1 cellular context compared by ENCODE assay signal in the genomic region with DNA sequence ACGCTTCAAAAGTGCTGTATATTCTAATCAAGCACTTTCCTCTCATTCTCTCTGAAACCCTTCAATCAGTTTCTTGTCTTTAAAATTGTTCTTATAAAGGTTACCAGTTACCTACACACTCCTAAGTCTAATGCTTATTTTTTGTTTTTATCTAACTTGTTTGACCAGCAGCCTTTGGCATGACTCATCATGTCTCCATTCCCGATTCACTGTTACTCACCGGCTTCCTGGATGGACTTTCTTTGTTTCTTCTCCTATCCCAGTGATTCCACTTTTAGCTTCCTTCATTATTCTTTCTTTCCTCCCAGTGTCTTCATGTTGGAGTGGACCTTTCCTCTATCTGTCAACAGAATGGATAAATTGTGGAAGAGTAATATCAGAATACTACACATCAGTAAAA.
TF ChIP-seq lines count a peak whose summit lies in the region.

No MANE protein-coding gene starts in this region.

TF ChIP-seq in K562, 482 proteins besides CTCF, POLR2A, EP300 and RAD21 (continued from another document):
- TF ChIP-seq ZNF79 (CRISPR knock-in tag; IDR thresholded peaks at IDR 0.05; ENCODE audit: low read depth), result no peak
- TF ChIP-seq YBX1 (IDR thresholded peaks at IDR 0.05), result no peak
- peak; percentile 27; the same call in 1 of the 2 replicates for TF ChIP-seq ZNF316 (IDR thresholded peaks at IDR 0.05)
- TF ChIP-seq ZNF24 (IDR thresholded peaks at IDR 0.05), result no peak
- no peak for TF ChIP-seq ARNT (IDR thresholded peaks at IDR 0.05)
- no peak for TF ChIP-seq EWSR1 (IDR thresholded peaks at IDR 0.05; ENCODE audit: borderline replicate concordance, low read depth, partially characterized antibody)
- TF ChIP-seq ZBTB17 (CRISPR knock-in tag; IDR thresholded peaks at IDR 0.05), result no peak
- TF ChIP-seq, protein P1, sequence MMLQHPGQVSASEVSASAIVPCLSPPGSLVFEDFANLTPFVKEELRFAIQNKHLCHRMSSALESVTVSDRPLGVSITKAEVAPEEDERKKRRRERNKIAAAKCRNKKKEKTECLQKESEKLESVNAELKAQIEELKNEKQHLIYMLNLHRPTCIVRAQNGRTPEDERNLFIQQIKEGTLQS (IDR thresholded peaks at IDR 0.05), result peak; percentile 71
- TF ChIP-seq, protein P1 (CRISPR knock-in tag; conservative IDR thresholded peaks at IDR 0.05), result no peak
- no peak for TF ChIP-seq ETV1 (tag; conservative IDR thresholded peaks at IDR 0.05; ENCODE audit: low read depth)
- TF ChIP-seq ZNF3 (CRISPR knock-in tag; IDR thresholded peaks at IDR 0.05), result no peak
- no peak for TF ChIP-seq TRIM28 (IDR thresholded peaks at IDR 0.05)
- TF ChIP-seq RFX1 (IDR thresholded peaks at IDR 0.05), result no peak
- TF ChIP-seq FOSL1 (tag; conservative IDR thresholded peaks at IDR 0.05), result 0 out of 2 replicates have a peak, but pooled peaks have one; percentile 18
- no peak for TF ChIP-seq FOXK2 (conservative IDR thresholded peaks at IDR 0.05 in 1 of 2, IDR thresholded peaks at IDR 0.05 in 1 of 2; ENCODE audit: low read depth in 2 of 2)
- TF ChIP-seq SETDB1 (IDR thresholded peaks at IDR 0.05; ENCODE audit: low read length), result no peak
- no peak for TF ChIP-seq HNRNPH1 (optimal IDR thresholded peaks at IDR 0.05; ENCODE audit: low read depth, low read length)
- TF ChIP-seq PTRF (tag; IDR thresholded peaks at IDR 0.05), result no peak
- TF ChIP-seq, protein P2, sequence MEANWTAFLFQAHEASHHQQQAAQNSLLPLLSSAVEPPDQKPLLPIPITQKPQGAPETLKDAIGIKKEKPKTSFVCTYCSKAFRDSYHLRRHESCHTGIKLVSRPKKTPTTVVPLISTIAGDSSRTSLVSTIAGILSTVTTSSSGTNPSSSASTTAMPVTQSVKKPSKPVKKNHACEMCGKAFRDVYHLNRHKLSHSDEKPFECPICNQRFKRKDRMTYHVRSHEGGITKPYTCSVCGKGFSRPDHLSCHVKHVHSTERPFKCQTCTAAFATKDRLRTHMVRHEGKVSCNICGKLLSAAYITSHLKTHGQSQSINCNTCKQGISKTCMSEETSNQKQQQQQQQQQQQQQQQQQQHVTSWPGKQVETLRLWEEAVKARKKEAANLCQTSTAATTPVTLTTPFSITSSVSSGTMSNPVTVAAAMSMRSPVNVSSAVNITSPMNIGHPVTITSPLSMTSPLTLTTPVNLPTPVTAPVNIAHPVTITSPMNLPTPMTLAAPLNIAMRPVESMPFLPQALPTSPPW (CRISPR knock-in tag; IDR thresholded peaks at IDR 0.05), result no peak
- TF ChIP-seq NFE2 (IDR thresholded peaks at IDR 0.05; ENCODE audit: low read depth), result 0 out of 2 replicates have a peak, but pooled peaks have one; percentile 20
- TF ChIP-seq HMG20B (CRISPR knock-in tag; IDR thresholded peaks at IDR 0.05), result no peak
- TF ChIP-seq XRCC4 (IDR thresholded peaks at IDR 0.05; ENCODE audit: extremely low read depth, insufficient read depth, insufficient read length), result no peak
- no peak for TF ChIP-seq GTF2F1 (IDR thresholded peaks at IDR 0.05; ENCODE audit: low read depth, low read length)
- TF ChIP-seq SRSF7 (optimal IDR thresholded peaks at IDR 0.05; ENCODE audit: low read depth, low read length), result no peak
- TF ChIP-seq ZNF436 (CRISPR knock-in tag; IDR thresholded peaks at IDR 0.05), result no peak
- no peak for TF ChIP-seq JUN (IDR thresholded peaks at IDR 0.05; ENCODE audit: borderline replicate concordance, low read depth, low read length)
- no peak for TF ChIP-seq JUN (CRISPR knock-in tag; IDR thresholded peaks at IDR 0.05; ENCODE audit: borderline replicate concordance)
- TF ChIP-seq POU5F1 (IDR thresholded peaks at IDR 0.05; ENCODE audit: borderline replicate concordance, low read depth, low read length, partially characterized antibody), result no peak
- no peak for TF ChIP-seq ZNF140 (CRISPR knock-in tag; IDR thresholded peaks at IDR 0.05)
- no peak for TF ChIP-seq MTF1 (CRISPR knock-in tag; IDR thresholded peaks at IDR 0.05; ENCODE audit: borderline replicate concordance)
- TF ChIP-seq XRCC3 (IDR thresholded peaks at IDR 0.05), result no peak
- TF ChIP-seq, protein P3, sequence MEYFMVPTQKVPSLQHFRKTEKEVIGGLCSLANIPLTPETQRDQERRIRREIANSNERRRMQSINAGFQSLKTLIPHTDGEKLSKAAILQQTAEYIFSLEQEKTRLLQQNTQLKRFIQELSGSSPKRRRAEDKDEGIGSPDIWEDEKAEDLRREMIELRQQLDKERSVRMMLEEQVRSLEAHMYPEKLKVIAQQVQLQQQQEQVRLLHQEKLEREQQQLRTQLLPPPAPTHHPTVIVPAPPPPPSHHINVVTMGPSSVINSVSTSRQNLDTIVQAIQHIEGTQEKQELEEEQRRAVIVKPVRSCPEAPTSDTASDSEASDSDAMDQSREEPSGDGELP (CRISPR knock-in tag; IDR thresholded peaks at IDR 0.05; ENCODE audit: borderline replicate concordance), result no peak
- TF ChIP-seq CBFA2T3 (IDR thresholded peaks at IDR 0.05), result no peak
- peak; percentile 32; the same call in 1 of the 2 replicates for TF ChIP-seq MAFG (tag; conservative IDR thresholded peaks at IDR 0.05)
- TF ChIP-seq, protein P4, sequence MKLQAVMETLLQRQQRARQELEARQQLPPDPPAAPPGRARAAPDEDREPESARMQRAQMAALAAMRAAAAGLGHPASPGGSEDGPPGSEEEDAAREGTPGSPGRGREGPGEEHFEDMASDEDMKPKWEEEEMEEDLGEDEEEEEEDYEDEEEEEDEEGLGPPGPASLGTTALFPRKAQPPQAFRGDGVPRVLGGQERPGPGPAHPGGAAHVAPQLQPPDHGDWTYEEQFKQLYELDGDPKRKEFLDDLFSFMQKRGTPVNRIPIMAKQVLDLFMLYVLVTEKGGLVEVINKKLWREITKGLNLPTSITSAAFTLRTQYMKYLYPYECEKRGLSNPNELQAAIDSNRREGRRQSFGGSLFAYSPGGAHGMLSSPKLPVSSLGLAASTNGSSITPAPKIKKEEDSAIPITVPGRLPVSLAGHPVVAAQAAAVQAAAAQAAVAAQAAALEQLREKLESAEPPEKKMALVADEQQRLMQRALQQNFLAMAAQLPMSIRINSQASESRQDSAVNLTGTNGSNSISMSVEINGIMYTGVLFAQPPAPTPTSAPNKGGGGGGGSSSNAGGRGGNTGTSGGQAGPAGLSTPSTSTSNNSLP (IDR thresholded peaks at IDR 0.05; ENCODE audit: borderline replicate concordance, low read depth, low read length), result no peak
- no peak for TF ChIP-seq ZBTB8A (IDR thresholded peaks at IDR 0.05; ENCODE audit: partially characterized antibody)
- TF ChIP-seq, protein P5, sequence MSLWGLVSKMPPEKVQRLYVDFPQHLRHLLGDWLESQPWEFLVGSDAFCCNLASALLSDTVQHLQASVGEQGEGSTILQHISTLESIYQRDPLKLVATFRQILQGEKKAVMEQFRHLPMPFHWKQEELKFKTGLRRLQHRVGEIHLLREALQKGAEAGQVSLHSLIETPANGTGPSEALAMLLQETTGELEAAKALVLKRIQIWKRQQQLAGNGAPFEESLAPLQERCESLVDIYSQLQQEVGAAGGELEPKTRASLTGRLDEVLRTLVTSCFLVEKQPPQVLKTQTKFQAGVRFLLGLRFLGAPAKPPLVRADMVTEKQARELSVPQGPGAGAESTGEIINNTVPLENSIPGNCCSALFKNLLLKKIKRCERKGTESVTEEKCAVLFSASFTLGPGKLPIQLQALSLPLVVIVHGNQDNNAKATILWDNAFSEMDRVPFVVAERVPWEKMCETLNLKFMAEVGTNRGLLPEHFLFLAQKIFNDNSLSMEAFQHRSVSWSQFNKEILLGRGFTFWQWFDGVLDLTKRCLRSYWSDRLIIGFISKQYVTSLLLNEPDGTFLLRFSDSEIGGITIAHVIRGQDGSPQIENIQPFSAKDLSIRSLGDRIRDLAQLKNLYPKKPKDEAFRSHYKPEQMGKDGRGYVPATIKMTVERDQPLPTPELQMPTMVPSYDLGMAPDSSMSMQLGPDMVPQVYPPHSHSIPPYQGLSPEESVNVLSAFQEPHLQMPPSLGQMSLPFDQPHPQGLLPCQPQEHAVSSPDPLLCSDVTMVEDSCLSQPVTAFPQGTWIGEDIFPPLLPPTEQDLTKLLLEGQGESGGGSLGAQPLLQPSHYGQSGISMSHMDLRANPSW (CRISPR knock-in tag; IDR thresholded peaks at IDR 0.05), result no peak
TF ChIP-seq in K562: peak in this region for 6.
